ENCODE assay signal across 29 cellular contexts in the genomic region with DNA sequence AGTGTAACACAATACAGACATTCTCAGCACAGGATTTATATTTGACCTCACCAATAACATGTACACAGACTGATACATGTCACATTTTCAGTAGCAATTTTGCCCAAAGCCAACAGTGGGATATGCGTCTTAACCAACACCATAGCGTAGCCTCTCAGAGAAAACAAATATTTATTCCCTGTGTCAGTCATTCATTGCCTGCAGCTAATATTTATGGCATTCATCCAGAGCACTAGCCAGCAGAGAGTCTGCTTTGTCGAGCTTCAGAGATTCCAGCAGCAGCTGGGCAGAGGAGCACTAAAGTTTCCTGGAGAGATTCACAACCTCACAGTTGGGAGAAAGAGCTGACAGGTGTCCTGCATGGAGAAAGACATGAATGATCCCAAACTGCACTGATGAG.
DNase-seq lines count a peak whose midpoint lies in the region; ATAC-seq, FAIRE-seq and TF ChIP-seq lines count a peak whose summit lies in the region.
"Had no signal": no experiment of that assay in that cellular context is flagged by ENCODE, and none has a peak within 500 bp of the region (broad histone marks: within the 10 kb centered on the region; RNA-seq: fewer than 3 reads in every experiment).

No MANE protein-coding gene starts in this region.

- H3K36me3 ChIP-seq in SK-N-SH (replicated peaks in 1 of 2; ENCODE audit: control insufficient read depth in 1 of 2, insufficient read depth in 2 of 2, low read length in 1 of 2) (no peaks in the 10 kb centered on the region), keratinocyte (ENCODE audit: control insufficient read depth in 2 of 2, extremely low read depth in 1 of 2, insufficient read depth in 2 of 2, low read length in 2 of 2) (no peaks in the 10 kb centered on the region)
- H3K36me3 ChIP-seq: brain microvascular endothelial cell, right lobe of liver, spleen had no signal

- ATAC-seq in HG03378 (IDR thresholded peaks at IDR 0.05; ENCODE audit: unreplicated experiment) (no peak), Right ventricle myocardium inferior (no peak)
- ATAC-seq: left ventricle myocardium superior, Panc1, right lobe of liver had no signal

- TF ChIP-seq EP300 in SK-N-SH (IDR thresholded peaks at IDR 0.05; ENCODE audit: borderline replicate concordance in 1 of 2, low read depth in 1 of 2, low read length in 1 of 2), result no peak

- H3K4me1 ChIP-seq in SK-N-SH (ENCODE audit: control insufficient read depth in 1 of 2, insufficient read depth in 2 of 2, low read depth in 1 of 2, low read length in 1 of 2), result peaks cover 0 to 24% of the 10 kb centered on the region in 2 experiments; a peak in 2 of 4 replicates
- peaks cover 11% of the 10 kb centered on the region for H3K4me1 ChIP-seq in keratinocyte (ENCODE audit: control insufficient read depth, extremely low read depth, insufficient read depth, low read length)
- H3K4me1 ChIP-seq: Caco-2, right lobe of liver, spleen, testis had no signal

- no peak overlapping the region for H3K4me3 ChIP-seq in SK-N-SH (ENCODE audit: low read depth in 2 of 2, low read length in 1 of 2)
- H3K4me3 ChIP-seq in keratinocyte (ENCODE audit: control insufficient read depth in 2 of 3, extremely low read depth in 1 of 3, insufficient read depth in 2 of 3, low read depth in 1 of 3, low read length in 3 of 3), result no peak overlapping the region
- H3K4me3 ChIP-seq: right lobe of liver, spleen, testis had no signal

- 63% methylated on average over 3 of the region's 3 CpGs for WGBS in SK-N-SH (ENCODE audit: low lambda C conversion rate)

- H3K9me1 ChIP-seq in keratinocyte (ENCODE audit: control insufficient read depth, extremely low read depth, insufficient read depth, low read length), result no peaks in the 10 kb centered on the region

- dilution Hi-C loops in keratinocyte (cut with MboI; ENCODE audit: extremely low pct_ligation_motif_present, low sequenced_read_pairs), result no loop called here

- H3K4me2 ChIP-seq in SK-N-SH (no peak overlapping the region), keratinocyte (ENCODE audit: control insufficient read depth, extremely low read depth, insufficient read depth, low read depth, low read length) (no peak overlapping the region)

- TF ChIP-seq CTCF in SK-N-SH (IDR thresholded peaks at IDR 0.05), result no peak
- TF ChIP-seq CTCF in keratinocyte (optimal IDR thresholded peaks at IDR 0.05 in 1 of 3, IDR thresholded peaks at IDR 0.05 in 1 of 3, conservative IDR thresholded peaks at IDR 0.05 in 1 of 3; ENCODE audit: extremely low read depth in 1 of 3, insufficient read depth in 2 of 3, low read length in 3 of 3), result no peak

- no peaks in the 10 kb centered on the region for H3K79me2 ChIP-seq in SK-N-SH (ENCODE audit: insufficient read depth)
- H3K79me2 ChIP-seq in keratinocyte (ENCODE audit: control insufficient read depth, insufficient read depth, low read length), result no peaks in the 10 kb centered on the region

- H3K9ac ChIP-seq in SK-N-SH (no peak overlapping the region), keratinocyte (ENCODE audit: control insufficient read depth, extremely low read depth, insufficient read depth, low read length) (no peak overlapping the region)

- H4K20me1 ChIP-seq in SK-N-SH (ENCODE audit: insufficient read depth) (no peaks in the 10 kb centered on the region), keratinocyte (ENCODE audit: control insufficient read depth, extremely low read depth, insufficient read depth, low read length) (no peaks in the 10 kb centered on the region)

- peak; percentile 80 for FAIRE-seq in keratinocyte (lab: Jason Lieb, UNC)
- FAIRE-seq: H1 had no signal

- no peaks in the 10 kb centered on the region for H3F3A ChIP-seq in SK-N-SH (replicated peaks; ENCODE audit: insufficient read depth)

- peak in 2 of 3 experiments; percentile 5 to 67 for DNase-seq in NCI-H1417 (lab: John Stamatoyannopoulos, UW)
- DNase-seq in NCI-H1417 treated with DMSO at 0.1 percent for 48 hours (lab: John Stamatoyannopoulos, UW), result no peak
- DNase-seq in NCI-H1105 (lab: John Stamatoyannopoulos, UW), result peak; percentile 7
- peak; percentile 23 for DNase-seq in SK-N-SH
- no peak for DNase-seq in keratinocyte (ENCODE audit: low read depth, low spot score)
- DNase-seq in occipital lobe (lab: John Stamatoyannopoulos, UW), result no peak
- no peak for DNase-seq in Right ventricle myocardium inferior (ENCODE audit: missing footprints)
- DNase-seq: 8988T; activated CD4-positive, alpha-beta T cell treated with anti-CD3 and anti-CD28 coated beads for 4 hours; activated naive CD4-positive, alpha-beta T cell treated with anti-CD3 and anti-CD28 coated beads, Interleukin-2, amount 10 ng/mL, durations not matched to agents 7 days and 5 days; amniotic stem cell; brain microvascular endothelial cell; C1 segment of cervical spinal cord; Caco-2; effector CD8-positive, alpha-beta T cell; head of caudate nucleus; HFFc6; islet precursor cell; left ventricle myocardium superior; NCI-H1092; NCI-H524; right lobe of liver; spleen; stimulated activated CD8-positive, alpha-beta memory T cell treated with anti-CD3 and anti-CD28 coated beads, Interleukin-4, amount 100 ng/mL, for 48 hours; T-helper 9 cell; testis had no signal

- POLR2A ChIA-PET in SK-N-SH (lab: Yijun Ruan, JAX), result no interaction called here

- no peak for TF ChIP-seq RAD21 in SK-N-SH (IDR thresholded peaks at IDR 0.05; ENCODE audit: low read length)

- CTCF ChIA-PET in SK-N-SH (lab: Yijun Ruan, JAX), result no interaction called here

- H3K27ac ChIP-seq in SK-N-SH (ENCODE audit: low read depth in 2 of 2, low read length in 1 of 2), result no peak overlapping the region
- H3K27ac ChIP-seq in keratinocyte (ENCODE audit: control insufficient read depth, insufficient read depth, low read length), result no peak overlapping the region
- H3K27ac ChIP-seq: brain microvascular endothelial cell, right lobe of liver, spleen, testis had no signal

- no peaks in the 10 kb centered on the region for H3K9me2 ChIP-seq in SK-N-SH

- no peaks in the 10 kb centered on the region for H3K9me3 ChIP-seq in SK-N-SH
- H3K9me3 ChIP-seq in keratinocyte (ENCODE audit: control insufficient read depth, low read depth, low read length), result no peaks in the 10 kb centered on the region
- H3K9me3 ChIP-seq: Caco-2, right lobe of liver, spleen, testis had no signal

- H2AFZ ChIP-seq in SK-N-SH (ENCODE audit: low read depth) (no peak overlapping the region), keratinocyte (ENCODE audit: control insufficient read depth, low read length) (no peak overlapping the region)

- intact Hi-C loops in Right ventricle myocardium inferior (cut with DNase I), result no loop called here

- H3K27me3 ChIP-seq in SK-N-SH (ENCODE audit: insufficient read depth) (no peaks in the 10 kb centered on the region), keratinocyte (ENCODE audit: control insufficient read depth, extremely low read depth, insufficient read depth, low read length) (no peaks in the 10 kb centered on the region)
- H3K27me3 ChIP-seq: brain microvascular endothelial cell, right lobe of liver, spleen, testis had no signal

TF ChIP-seq in SK-N-SH, 30 proteins besides CTCF, POLR2A, EP300 and RAD21 (continues in another document):
- TF ChIP-seq SMC3 (IDR thresholded peaks at IDR 0.05; ENCODE audit: low read depth, low read length), result no peak
- no peak for TF ChIP-seq RXRA (IDR thresholded peaks at IDR 0.05; ENCODE audit: borderline replicate concordance, low read depth)
- TF ChIP-seq POLR2AphosphoS5 (IDR thresholded peaks at IDR 0.05; ENCODE audit: low read depth, low read length), result no peak
- TF ChIP-seq, protein P1, sequence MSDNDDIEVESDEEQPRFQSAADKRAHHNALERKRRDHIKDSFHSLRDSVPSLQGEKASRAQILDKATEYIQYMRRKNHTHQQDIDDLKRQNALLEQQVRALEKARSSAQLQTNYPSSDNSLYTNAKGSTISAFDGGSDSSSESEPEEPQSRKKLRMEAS (IDR thresholded peaks at IDR 0.05; ENCODE audit: low read depth), result no peak
- TF ChIP-seq EZH2phosphoT487 (IDR thresholded peaks at IDR 0.05; ENCODE audit: borderline replicate concordance, low read depth), result no peak
- no peak for TF ChIP-seq YY1 (IDR thresholded peaks at IDR 0.05; ENCODE audit: low read depth)
- TF ChIP-seq CHD2 (IDR thresholded peaks at IDR 0.05; ENCODE audit: low read length, partially characterized antibody), result no peak
- TF ChIP-seq FOXM1 (IDR thresholded peaks at IDR 0.05; ENCODE audit: low read depth), result no peak
- TF ChIP-seq, protein P2, sequence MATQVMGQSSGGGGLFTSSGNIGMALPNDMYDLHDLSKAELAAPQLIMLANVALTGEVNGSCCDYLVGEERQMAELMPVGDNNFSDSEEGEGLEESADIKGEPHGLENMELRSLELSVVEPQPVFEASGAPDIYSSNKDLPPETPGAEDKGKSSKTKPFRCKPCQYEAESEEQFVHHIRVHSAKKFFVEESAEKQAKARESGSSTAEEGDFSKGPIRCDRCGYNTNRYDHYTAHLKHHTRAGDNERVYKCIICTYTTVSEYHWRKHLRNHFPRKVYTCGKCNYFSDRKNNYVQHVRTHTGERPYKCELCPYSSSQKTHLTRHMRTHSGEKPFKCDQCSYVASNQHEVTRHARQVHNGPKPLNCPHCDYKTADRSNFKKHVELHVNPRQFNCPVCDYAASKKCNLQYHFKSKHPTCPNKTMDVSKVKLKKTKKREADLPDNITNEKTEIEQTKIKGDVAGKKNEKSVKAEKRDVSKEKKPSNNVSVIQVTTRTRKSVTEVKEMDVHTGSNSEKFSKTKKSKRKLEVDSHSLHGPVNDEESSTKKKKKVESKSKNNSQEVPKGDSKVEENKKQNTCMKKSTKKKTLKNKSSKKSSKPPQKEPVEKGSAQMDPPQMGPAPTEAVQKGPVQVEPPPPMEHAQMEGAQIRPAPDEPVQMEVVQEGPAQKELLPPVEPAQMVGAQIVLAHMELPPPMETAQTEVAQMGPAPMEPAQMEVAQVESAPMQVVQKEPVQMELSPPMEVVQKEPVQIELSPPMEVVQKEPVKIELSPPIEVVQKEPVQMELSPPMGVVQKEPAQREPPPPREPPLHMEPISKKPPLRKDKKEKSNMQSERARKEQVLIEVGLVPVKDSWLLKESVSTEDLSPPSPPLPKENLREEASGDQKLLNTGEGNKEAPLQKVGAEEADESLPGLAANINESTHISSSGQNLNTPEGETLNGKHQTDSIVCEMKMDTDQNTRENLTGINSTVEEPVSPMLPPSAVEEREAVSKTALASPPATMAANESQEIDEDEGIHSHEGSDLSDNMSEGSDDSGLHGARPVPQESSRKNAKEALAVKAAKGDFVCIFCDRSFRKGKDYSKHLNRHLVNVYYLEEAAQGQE (IDR thresholded peaks at IDR 0.05; ENCODE audit: low read depth, low read length), result no peak
- no peak for TF ChIP-seq TEAD4 (IDR thresholded peaks at IDR 0.05; ENCODE audit: borderline replicate concordance, insufficient read depth)

Comparison
In these comparisons a context has a peak if more than half of its experiments do, and no peak if none do; other contexts are left out.
1. DNase-seq: peak in NCI-H1417 (2 of 3), NCI-H1105 (single experiment) and SK-N-SH (single experiment); none in NCI-H1417 treated with DMSO at 0.1 percent for 48 hours (single experiment), keratinocyte (single experiment), occipital lobe (single experiment) and Right ventricle myocardium inferior (single experiment).